Comparison of ENCODE assay signal across 22 cellular contexts in genomic region chr17:1975573-1975972, GRCh38. TPM values are rescaled to one million over a fixed set of nuclear protein-coding genes. Genes with fewer than 3 reads are reported as not detected.
"Had no signal": no experiment of that assay in that cellular context is flagged by ENCODE, and none has a peak within 500 bp of the region (broad histone marks: within the 10 kb centered on the region; RNA-seq: fewer than 3 reads in every experiment).

No MANE protein-coding gene starts in this region.

- H3K36me3 Mint-ChIP-seq: activated naive CD4-positive, alpha-beta T cell treated with anti-CD3 and anti-CD28 coated beads, Interleukin-2, amount 50 U/mL, for 24 hours; brain had no signal

- H3K36me3 ChIP-seq: esophagus squamous epithelium, left ventricle myocardium inferior, suprapubic skin had no signal

- H3K4me1 Mint-ChIP-seq: central memory CD8-positive, alpha-beta T cell had no signal

- H3K27ac ChIP-seq: coronary artery, esophagus squamous epithelium, left ventricle myocardium inferior, skin epidermis, suprapubic skin had no signal

- DNase-seq: activated CD4-positive, alpha-beta T cell treated with anti-CD3 and anti-CD28 coated beads, Interleukin-2, amount 50 U/mL, for 4 hours; activated CD8-positive, alpha-beta memory T cell treated with anti-CD3 and anti-CD28 coated beads, Interleukin-2, amount 50 U/mL, for 48 hours; esophagus squamous epithelium; left ventricle myocardium inferior; naive B cell; nucleus accumbens; posterior cingulate gyrus; stimulated activated CD4-positive, alpha-beta T cell treated with anti-CD3 and anti-CD28 coated beads, Interleukin-15, amount 100 ng/mL, for 24 hours; stimulated activated CD4-positive, alpha-beta T cell treated with anti-CD3 and anti-CD28 coated beads, Interleukin-4, amount 100 ng/mL, for 1 hour; stimulated activated naive CD4-positive, alpha-beta T cell; T1000; trophoblast cell had no signal

- H3K27ac Mint-ChIP-seq: activated naive CD4-positive, alpha-beta T cell treated with anti-CD3 and anti-CD28 coated beads, Interleukin-2, amount 50 U/mL, for 24 hours; activated T-helper 2 cell treated with anti-CD3 and anti-CD28 coated beads, Interferon-gamma antibody, Interleukin-2, Interleukin-4, amounts not matched to agents 10 μg/mL and 5 μg/mL and 100 μg/mL, durations not matched to agents 14 hours and 24 hours and 36 hours had no signal

- H3K9me3 ChIP-seq: esophagus squamous epithelium, left ventricle myocardium inferior, suprapubic skin had no signal

- H3K4me3 ChIP-seq: coronary artery, esophagus squamous epithelium, left ventricle myocardium inferior, skin epidermis, suprapubic skin had no signal

- H3K4me3 Mint-ChIP-seq: activated naive CD4-positive, alpha-beta T cell treated with anti-CD3 and anti-CD28 coated beads, Interleukin-2, amount 50 U/mL, for 24 hours; central memory CD8-positive, alpha-beta T cell; naive B cell had no signal

- H3K9me3 Mint-ChIP-seq: activated naive CD4-positive, alpha-beta T cell treated with anti-CD3 and anti-CD28 coated beads, Interleukin-2, amount 50 U/mL, for 24 hours; brain; central memory CD8-positive, alpha-beta T cell; naive B cell had no signal

RNA-seq across cellular contexts. Expression of gene RTN4RL1, which starts 49.6 kb away (rescaled TPM):
- total RNA-seq: glomerular endothelial cell, kidney epithelial cell, mononuclear cell had no signal
